ENCODE assay signal across 8 cellular contexts in genomic region chr19:44093931-44094765, GRCh38. TPM values are rescaled to one million over a fixed set of nuclear protein-coding genes. Genes with fewer than 3 reads are reported as not detected.
DNase-seq lines count a peak whose midpoint lies in the region; ATAC-seq, FAIRE-seq and TF ChIP-seq lines count a peak whose summit lies in the region.

Gene ZNF224, plus strand, starts transcription at chr19:44094361. Its CDS starts 3,513 bp downstream, at chr19:44097874.

- no peak within 1 kb of the TSS for H3K14ac ChIP-seq in H1 (ENCODE audit: insufficient read length)

- H2AFZ ChIP-seq in H1 (ENCODE audit: low read length) = peak within 1 kb of the TSS; percentile 99

- H3K27ac ChIP-seq in H1 (ENCODE audit: low read depth, low read length) (no peak within 1 kb of the TSS), mesendoderm (ENCODE audit: low read depth, low read length) (no peak within 1 kb of the TSS)

- CTCF ChIA-PET in H1 (lab: Charles Lee; ENCODE audit: partially characterized antibody) = interaction anchor here (0.9 kb wide), 1 partner anchor 44 kb away, joined by 3 read pairs; no protein-coding TSS in a partner anchor

- H3K56ac ChIP-seq in H1 (replicated peaks; ENCODE audit: insufficient read length, low read depth, low read length) = no peak within 1 kb of the TSS
- peak within 1 kb of the TSS; percentile 91 for H3K56ac ChIP-seq in mesendoderm (ENCODE audit: low read length)

- peak; percentile 77 for FAIRE-seq in H1 (lab: Jason Lieb, UNC)

- peaks cover 2 to 3% (median 3%) of the 10 kb centered on the region in 3 donors for H3K27me3 Mint-ChIP-seq in CD14-positive monocyte (ENCODE audit: low read depth in 3 of 3)

- POLR2A ChIA-PET in H1 (lab: Charles Lee; ENCODE audit: partially characterized antibody) = interaction anchor here (0.7 to 3.1 kb wide), 4 partner anchors 11 to 71 kb away, joined by 3 to 21 read pairs (median 4); partner anchors contain the start of genes ZNF223, ZNF225 and ZNF226

- peaks cover 2 to 9% (median 5%) of the 10 kb centered on the region in 7 donors for H3K9me3 Mint-ChIP-seq in CD14-positive monocyte

- no peak within 1 kb of the TSS for H2BK20ac ChIP-seq in H1 (ENCODE audit: low read length)

- H3K9me3 ChIP-seq in H1 (ENCODE audit: insufficient read depth in 2 of 2, low read depth in 1 of 2, low read length in 1 of 2) = no peaks in the 10 kb centered on the region

- H2BK15ac ChIP-seq in H1 (ENCODE audit: low read length) = no peak within 1 kb of the TSS
- no peak within 1 kb of the TSS for H2BK15ac ChIP-seq in mesendoderm (replicated peaks; ENCODE audit: low read depth)

- H4K8ac ChIP-seq in H1 (ENCODE audit: extremely low read depth, insufficient read depth, low read length) = peak within 1 kb of the TSS; percentile 79
- H4K8ac ChIP-seq in mesendoderm (ENCODE audit: low read depth, low read length) = no peak within 1 kb of the TSS

- no peak within 1 kb of the TSS for H2BK12ac ChIP-seq in H1 (ENCODE audit: low read depth, low read length)

- intact Hi-C loops in CD14-positive monocyte (cut with micrococcal nuclease) = loop anchor here (1.0 to 10.0 kb wide), 7 partner anchors 19 to 269 kb away; partner anchors contain the start of genes ZNF225 (in 2 of the 2), ZNF230 (in 2 of the 2), ZNF222 (in 1 of the 2) and ZNF283 (in 1 of the 2)

- ATAC-seq in GM19468 (IDR thresholded peaks at IDR 0.05; ENCODE audit: extremely low read depth, unreplicated experiment) = peak; percentile 60

- H4K5ac ChIP-seq in H1 (ENCODE audit: insufficient read length, low read depth, low read length) (no peak within 1 kb of the TSS), mesendoderm (ENCODE audit: low read length) (no peak within 1 kb of the TSS)

- H3K9ac ChIP-seq in H1 (replicated peaks in 1 of 4; ENCODE audit: extremely low read depth in 1 of 4, low read depth in 3 of 4, low read length in 3 of 4) (peak within 1 kb of the TSS in 3 of 4 experiments; percentile 65 to 80 (median 66); a peak in 6 of 7 replicates), mesendoderm (ENCODE audit: low read length) (peak within 1 kb of the TSS; percentile 93)

- H3K36me3 ChIP-seq in H1 (ENCODE audit: control insufficient read depth in 2 of 4, insufficient read depth in 4 of 4, low read length in 3 of 4) = peaks cover 0 to 5% (median 0%) of the 10 kb centered on the region in 4 experiments; a peak in 1 of 8 replicates
- H3K36me3 ChIP-seq in mesendoderm (ENCODE audit: control insufficient read depth, insufficient read depth, low read length) = no peaks in the 10 kb centered on the region

- H4K91ac ChIP-seq in H1 (replicated peaks; ENCODE audit: insufficient read length, low read length) = no peak within 1 kb of the TSS

- H3K79me2 ChIP-seq in H1 (ENCODE audit: control insufficient read depth in 1 of 2, insufficient read depth in 2 of 2, low read length in 2 of 2) = peaks cover 0 to 10% of the 10 kb centered on the region in 2 experiments; a peak in 2 of 4 replicates
- peaks cover 1% of the 10 kb centered on the region for H3K79me2 ChIP-seq in mesendoderm (ENCODE audit: control insufficient read depth, insufficient read depth, low read length)

- H3K4me3 ChIP-seq in H1 (ENCODE audit: extremely low read depth in 1 of 4, insufficient read depth in 2 of 4, low read depth in 3 of 4, low read length in 4 of 4) (peak within 1 kb of the TSS; percentile 90 to 97 (median 94)), mesendoderm (ENCODE audit: low read length) (peak within 1 kb of the TSS; percentile 97)

- H3K4me2 ChIP-seq in H1 (ENCODE audit: insufficient read depth in 1 of 2, low read depth in 2 of 2, low read length in 2 of 2) (peak within 1 kb of the TSS; percentile 51 to 88), mesendoderm (ENCODE audit: low read length) (peak within 1 kb of the TSS; percentile 88)

- peak within 1 kb of the TSS; percentile 45; the same call in 1 of the 2 replicates for H2BK5ac ChIP-seq in H1 (ENCODE audit: low read depth, low read length)
- H2BK5ac ChIP-seq in mesendoderm (ENCODE audit: low read length) = no peak within 1 kb of the TSS

- H3K4me1 ChIP-seq in H1 (replicated peaks in 1 of 4; ENCODE audit: control insufficient read depth in 3 of 4, insufficient read depth in 4 of 4, low read length in 3 of 4) (no peaks in the 10 kb centered on the region), mesendoderm (ENCODE audit: control insufficient read depth, low read depth, low read length) (no peaks in the 10 kb centered on the region)

- H3K4me1 Mint-ChIP-seq in CD14-positive monocyte = peaks cover 9% of the 10 kb centered on the region

- no peak for TF ChIP-seq EP300 in H1 (IDR thresholded peaks at IDR 0.05; ENCODE audit: borderline replicate concordance in 1 of 2, low read depth in 2 of 2, low read length in 2 of 2)

- H3K27ac Mint-ChIP-seq in CD14-positive monocyte = peak within 1 kb of the TSS; percentile 73 to 91 (median 81)

- H3K18ac ChIP-seq in H1 (ENCODE audit: extremely low read depth, low read length) (peak within 1 kb of the TSS; percentile 49), mesendoderm (ENCODE audit: low read length) (no peak within 1 kb of the TSS)

- no peaks in the 10 kb centered on the region for H4K20me1 ChIP-seq in H1 (replicated peaks in 1 of 2; ENCODE audit: control insufficient read depth in 1 of 2, insufficient read depth in 2 of 2, low read length in 2 of 2)

- H3K23ac ChIP-seq in H1 (ENCODE audit: insufficient read length) = no peak within 1 kb of the TSS
- no peak within 1 kb of the TSS for H3K23ac ChIP-seq in mesendoderm (ENCODE audit: low read length)

- peak in 1 of 2 experiments; percentile 66; a peak in 1 of 3 replicates for TF ChIP-seq POLR2A in H1 (IDR thresholded peaks at IDR 0.05; ENCODE audit: control extremely low read depth in 1 of 2, low read depth in 2 of 2, low read length in 2 of 2)

- H3K36me3 Mint-ChIP-seq in CD14-positive monocyte = peaks cover 25 to 26% of the 10 kb centered on the region in 2 donors

- no peak for TF ChIP-seq CTCF in CD14-positive monocyte (IDR thresholded peaks at IDR 0.05)
- no peak for TF ChIP-seq CTCF in H1 (IDR thresholded peaks at IDR 0.05; ENCODE audit: control extremely low read depth in 1 of 3, insufficient read depth in 1 of 3, low read depth in 1 of 3, low read length in 3 of 3)

- no peak within 1 kb of the TSS for H2AK5ac ChIP-seq in H1 (ENCODE audit: low read depth, low read length)
- no peak within 1 kb of the TSS for H2AK5ac ChIP-seq in mesendoderm (ENCODE audit: low read length)

- H3K4me3 Mint-ChIP-seq in CD14-positive monocyte = peak within 1 kb of the TSS; percentile 97 to 99

- DNase-seq in CD14-positive monocyte (ENCODE audit: low spot score) = peak; percentile 84
- peak; percentile 97 for DNase-seq in HT-29 (ENCODE audit: low spot score)
- DNase-seq in NOMO-1 treated with DMSO at 0.1 percent for 48 hours (lab: John Stamatoyannopoulos, UW; ENCODE audit: unreplicated experiment) = peak; percentile 92
- DNase-seq in activated CD8-positive, alpha-beta memory T cell treated with anti-CD3 and anti-CD28 coated beads for 4 hours (ENCODE audit: low read depth in 2 of 2) = peak; percentile 68 to 74
- peak; percentile 51 to 81 for DNase-seq in H1 (ENCODE audit: low read depth in 1 of 2, low spot score in 2 of 2)
- DNase-seq in mesendoderm = peak; percentile 96
- peak; percentile 69 for DNase-seq in stimulated activated CD8-positive, alpha-beta memory T cell treated with anti-CD3 and anti-CD28 coated beads, Interleukin-12 subunit alpha, Interleukin-12 subunit beta, amount 100 ng/mL, for 4 hours (ENCODE audit: low read depth)

- no peak within 1 kb of the TSS for H2BK120ac ChIP-seq in H1 (replicated peaks; ENCODE audit: low read depth, low read length)
- H2BK120ac ChIP-seq in mesendoderm (ENCODE audit: low read depth, low read length) = no peak within 1 kb of the TSS

- no peak within 1 kb of the TSS for H3K4ac ChIP-seq in H1 (replicated peaks; ENCODE audit: insufficient read length, low read depth, low read length)
- no peak within 1 kb of the TSS for H3K4ac ChIP-seq in mesendoderm (ENCODE audit: low read depth, low read length)

- H3K23me2 ChIP-seq in H1 (ENCODE audit: low read depth, low read length) = peaks cover 5% of the 10 kb centered on the region

- 1% methylated on average over 50 of the region's 50 CpGs; no CpG with 5 or more reads in 1 of the 2 experiments for WGBS in H1 (ENCODE audit: extremely low coverage in 1 of 2, insufficient coverage in 1 of 2, insufficient read length in 1 of 2, insufficient replicate concordance in 2 of 2, low coverage in 1 of 2, low lambda C conversion rate in 2 of 2, missing lambda C conversion rate in 1 of 2), 2 experiments
- no CpG with 5 or more reads among the region's 50 CpGs for WGBS in mesendoderm (ENCODE audit: extremely low coverage, insufficient coverage, low lambda C conversion rate)

- 0 out of 4 replicates have a peak, but pooled peaks of 1 of the 2 experiments have one; percentile 0 for TF ChIP-seq RAD21 in H1 (IDR thresholded peaks at IDR 0.05 in 1 of 2, conservative IDR thresholded peaks at IDR 0.05 in 1 of 2; ENCODE audit: low read depth in 2 of 2, low read length in 2 of 2)

- peaks cover 2% of the 10 kb centered on the region; the same call in 1 of the 2 replicates for H3K79me1 ChIP-seq in H1 (ENCODE audit: low read depth, low read length)
- H3K79me1 ChIP-seq in mesendoderm (ENCODE audit: low read length) = peaks cover 1% of the 10 kb centered on the region

- H3K27me3 ChIP-seq in H1 (replicated peaks in 1 of 4; ENCODE audit: control insufficient read depth in 3 of 4, extremely low read depth in 1 of 4, insufficient read depth in 3 of 4, low read length in 3 of 4) = no peaks in the 10 kb centered on the region
- H3K27me3 ChIP-seq in mesendoderm (ENCODE audit: insufficient read depth, low read length, poor library complexity) = no peaks in the 10 kb centered on the region

TF ChIP-seq in H1, 55 proteins besides CTCF, POLR2A, EP300 and RAD21 (continues in another document):
- TF ChIP-seq KDM4A (IDR thresholded peaks at IDR 0.05; ENCODE audit: low read depth, low read length, severe bottlenecking) = peak; percentile 81
- peak; percentile 77 for TF ChIP-seq CREB1 (IDR thresholded peaks at IDR 0.05)
- TF ChIP-seq BACH1 (IDR thresholded peaks at IDR 0.05; ENCODE audit: low read length) = 0 out of 2 replicates have a peak, but pooled peaks have one; percentile 20
- TF ChIP-seq TBP (IDR thresholded peaks at IDR 0.05; ENCODE audit: low read depth, low read length) = peak; percentile 70
- peak; percentile 14; the same call in 1 of the 2 replicates for TF ChIP-seq PHF8 (conservative IDR thresholded peaks at IDR 0.05; ENCODE audit: low read depth, low read length)

RNA-seq across cellular contexts. Expression of gene ZNF224, which starts in this region (rescaled TPM):
- polyA plus RNA-seq in CD14-positive monocyte (1 to 10 TPM; 2.9 to 3.5 TPM), H1 (2011; rRNA removed) (3.7 and 4.3 TPM in 2 replicates)
- 9.7 and 17.3 TPM in 2 replicates for total RNA-seq in HT-29 (2014; rRNA removed; shearing (Covaris generic))
- total RNA-seq in H1 (2021; fragmentation: NEBNext Ultra II Directional; extraction: Animal tissue kit (Norgen Biotek cat#: 25700)) = 12.7 and 17.2 TPM in 2 replicates
- polyA plus RNA-seq in H1 (2011; cell fraction: cytosol; rRNA removed) = 9.3 TPM
- polyA plus RNA-seq in H1 (2011; cell fraction: nucleus; rRNA removed) = 7.2 TPM
- 6.7 to 12.2 TPM (median 9.7 TPM) in 4 replicates for polyA plus RNA-seq in H1 (2012, experiment 1 of 2)
- 1.2 TPM for polyA plus RNA-seq in H1 (2012, experiment 2 of 2)
- polyA plus RNA-seq in H1 (2013, experiment 1 of 2) = 8.1 TPM
- polyA plus RNA-seq in H1 (2013, experiment 2 of 2) = 7.7 TPM
- polyA minus RNA-seq in H1 (2011; rRNA and poly(A)+ RNA removed) = 13.5 and 13.9 TPM in 2 replicates
- polyA minus RNA-seq in H1 (2011; cell fraction: cytosol; rRNA and poly(A)+ RNA removed) = 5.7 TPM
- polyA minus RNA-seq in H1 (2011; cell fraction: nucleus; rRNA and poly(A)+ RNA removed) = 23.5 TPM
- polyA plus RNA-seq in mesendoderm (2013, experiment 1 of 2) = 4.7 TPM
- polyA plus RNA-seq in mesendoderm (2013, experiment 2 of 2) = 5.0 TPM
